ENCODE assay signal across 8 cellular contexts in genomic region chr2:43210467-43211303, GRCh38. TPM values are rescaled to one million over a fixed set of nuclear protein-coding genes. Genes with fewer than 3 reads are reported as not detected.
DNase-seq lines count a peak whose midpoint lies in the region; ATAC-seq and TF ChIP-seq lines count a peak whose summit lies in the region.

No MANE protein-coding gene starts in this region.

- DNase-seq in NCI-H146 (lab: John Stamatoyannopoulos, UW), result peak; percentile 29
- DNase-seq in NCI-H146 treated with DMSO at 0.1 percent for 48 hours (lab: John Stamatoyannopoulos, UW; ENCODE audit: unreplicated experiment), result no peak
- peak; percentile 78 to 83 for DNase-seq in left lung
- peak in 1 of 2 donors; percentile 84 for DNase-seq in suprapubic skin (ENCODE audit: low spot score in 2 of 2)
- DNase-seq in cortex of kidney (lab: John Stamatoyannopoulos, UW), result no peak

- H3K27me3 ChIP-seq in left lung (no peaks in the 10 kb centered on the region), suprapubic skin (no peaks in the 10 kb centered on the region)

- ATAC-seq in left lung (peak; percentile 64), GM21447 (IDR thresholded peaks at IDR 0.05; ENCODE audit: unreplicated experiment) (no peak), GM21786 (IDR thresholded peaks at IDR 0.05; ENCODE audit: unreplicated experiment) (no peak)

- TF ChIP-seq CTCF in left lung (IDR thresholded peaks at IDR 0.05), result no peak
- TF ChIP-seq CTCF in suprapubic skin (IDR thresholded peaks at IDR 0.05), result no peak

- intact Hi-C loops in left lung (cut with DNase I), result no loop called here

- H3K4me3 Mint-ChIP-seq in activated naive CD4-positive, alpha-beta T cell treated with anti-CD3 and anti-CD28 coated beads, Interleukin-2, amount 50 U/mL, for 24 hours, result peak overlapping the region; percentile 11

- H3K36me3 ChIP-seq in left lung (no peaks in the 10 kb centered on the region), suprapubic skin (no peaks in the 10 kb centered on the region)

- no peaks in the 10 kb centered on the region for H3K9me3 Mint-ChIP-seq in activated naive CD4-positive, alpha-beta T cell treated with anti-CD3 and anti-CD28 coated beads, Interleukin-2, amount 50 U/mL, for 24 hours

- WGBS in suprapubic skin, result 52% methylated on average over 20 of the region's 23 CpGs

- H3K27ac Mint-ChIP-seq in activated naive CD4-positive, alpha-beta T cell treated with anti-CD3 and anti-CD28 coated beads, Interleukin-2, amount 50 U/mL, for 24 hours, result peak overlapping the region; percentile 80

- no peaks in the 10 kb centered on the region for H3K9me3 ChIP-seq in left lung
- H3K9me3 ChIP-seq in suprapubic skin, result no peaks in the 10 kb centered on the region

- TF ChIP-seq POLR2A in suprapubic skin (IDR thresholded peaks at IDR 0.05), result no peak

- TF ChIP-seq EP300 in suprapubic skin (IDR thresholded peaks at IDR 0.05), result no peak

- peaks cover 4% of the 10 kb centered on the region for H3K36me3 Mint-ChIP-seq in activated naive CD4-positive, alpha-beta T cell treated with anti-CD3 and anti-CD28 coated beads, Interleukin-2, amount 50 U/mL, for 24 hours

- H3K27ac ChIP-seq in left lung (peak overlapping the region in 1 of 2 donors; percentile 53), suprapubic skin (peak overlapping the region; percentile 76)

- H3K27me3 Mint-ChIP-seq in activated naive CD4-positive, alpha-beta T cell treated with anti-CD3 and anti-CD28 coated beads, Interleukin-2, amount 50 U/mL, for 24 hours, result no peaks in the 10 kb centered on the region

- peaks cover 49% of the 10 kb centered on the region for H3K4me1 Mint-ChIP-seq in activated naive CD4-positive, alpha-beta T cell treated with anti-CD3 and anti-CD28 coated beads, Interleukin-2, amount 50 U/mL, for 24 hours

- peaks cover 5 to 57% of the 10 kb centered on the region in 2 donors for H3K4me1 ChIP-seq in left lung
- peaks cover 25% of the 10 kb centered on the region for H3K4me1 ChIP-seq in suprapubic skin

- H3K4me3 ChIP-seq in left lung (no peak overlapping the region), suprapubic skin (no peak overlapping the region)

RNA-seq across cellular contexts. Expression of gene ZFP36L2, which starts 15.7 kb away (rescaled TPM):
- total RNA-seq in left lung (100 to 1,000 TPM in 1 of 2 donors, 10 to 100 TPM in 1; 72.2 to 112 TPM), suprapubic skin (100 to 1,000 TPM; 198 to 238 (median 223) TPM)

Comparison
In these comparisons a context has a peak if more than half of its experiments do, and no peak if none do; other contexts are left out.
1. DNase-seq: peak in NCI-H146 (single experiment) and left lung (2 of 2); none in NCI-H146 treated with DMSO at 0.1 percent for 48 hours (single experiment) and cortex of kidney (single experiment).